ENCODE assay signal across 1 cellular context in the genomic region with DNA sequence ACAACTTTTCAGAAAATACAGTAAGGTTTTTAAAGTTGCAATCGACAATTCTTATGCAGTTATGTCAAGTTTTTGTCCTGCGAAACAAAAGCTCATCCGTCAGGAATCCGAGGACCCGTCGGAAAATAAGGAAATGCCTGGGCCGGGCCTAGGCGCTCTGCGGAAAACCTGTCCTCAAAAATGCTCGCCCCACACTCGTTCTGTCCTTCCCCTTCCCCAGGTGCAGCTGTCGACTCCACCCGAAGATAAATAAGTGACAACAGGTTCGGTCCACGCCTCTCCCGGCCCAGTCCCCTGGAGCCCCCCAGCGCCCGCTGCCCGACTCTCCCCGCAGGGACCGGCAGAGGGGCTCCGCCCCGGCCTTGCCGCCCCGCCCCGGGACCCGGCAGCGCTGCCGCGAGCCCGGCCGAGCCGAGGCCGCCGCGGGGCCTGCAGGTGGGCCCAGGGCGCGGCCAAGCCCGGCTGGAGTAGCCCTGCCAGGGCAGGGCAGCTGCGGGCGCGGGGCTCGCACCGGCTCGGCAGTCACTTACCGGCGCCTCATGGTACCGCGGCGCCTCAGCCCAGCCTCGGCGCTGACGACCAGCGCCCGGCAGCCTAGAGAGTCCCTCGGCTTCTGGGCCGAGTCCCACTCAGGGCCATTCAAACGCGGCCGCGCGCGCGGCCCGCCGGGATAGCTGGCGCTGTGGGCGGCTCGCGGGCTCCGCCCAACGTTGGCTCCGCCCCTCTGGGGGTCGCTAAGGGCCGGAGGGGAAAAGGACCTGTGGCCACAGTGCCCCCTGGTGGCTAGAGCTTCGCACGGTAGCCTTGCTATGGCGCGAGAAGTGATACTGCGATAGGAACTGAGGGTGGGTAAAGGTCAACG.
TF ChIP-seq lines count a peak whose summit lies in the region.

KATNBL1 (minus strand) TSS at position 676 of the 862 bp plus-strand sequence. CDS start 46,420 bp downstream, outside the sequence.

TF ChIP-seq in HEK293, 187 proteins besides CTCF, POLR2A, EP300 and RAD21 (continued from another document and continues in another):
- no peak for TF ChIP-seq TRIM28 (IDR thresholded peaks at IDR 0.05; ENCODE audit: borderline replicate concordance, low read length)
- TF ChIP-seq ZNF146 (tag by site-specific recombination; IDR thresholded peaks at IDR 0.05): no peak
- TF ChIP-seq ZNF211 (tag by site-specific recombination; IDR thresholded peaks at IDR 0.05; ENCODE audit: low read depth): no peak
- no peak for TF ChIP-seq ZEB2 (tag by site-specific recombination; IDR thresholded peaks at IDR 0.05)
- TF ChIP-seq, protein P1, sequence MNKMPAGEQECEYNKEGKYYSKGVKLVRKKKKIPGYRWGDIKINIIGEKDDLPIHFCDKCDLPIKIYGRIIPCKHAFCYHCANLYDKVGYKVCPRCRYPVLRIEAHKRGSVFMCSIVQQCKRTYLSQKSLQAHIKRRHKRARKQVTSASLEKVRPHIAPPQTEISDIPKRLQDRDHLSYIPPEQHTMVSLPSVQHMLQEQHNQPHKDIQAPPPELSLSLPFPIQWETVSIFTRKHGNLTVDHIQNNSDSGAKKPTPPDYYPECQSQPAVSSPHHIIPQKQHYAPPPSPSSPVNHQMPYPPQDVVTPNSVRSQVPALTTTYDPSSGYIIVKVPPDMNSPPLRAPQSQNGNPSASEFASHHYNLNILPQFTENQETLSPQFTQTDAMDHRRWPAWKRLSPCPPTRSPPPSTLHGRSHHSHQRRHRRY (tag by site-specific recombination; IDR thresholded peaks at IDR 0.05): no peak
- no peak for TF ChIP-seq ZNF184 (tag by site-specific recombination; IDR thresholded peaks at IDR 0.05)
- no peak for TF ChIP-seq ZFP37 (tag by site-specific recombination; IDR thresholded peaks at IDR 0.05)
- no peak for TF ChIP-seq ZNF24 (tag by site-specific recombination; IDR thresholded peaks at IDR 0.05)
- no peak for TF ChIP-seq ZNF423 (tag by site-specific recombination; IDR thresholded peaks at IDR 0.05)
- no peak for TF ChIP-seq ZNF19 (tag by site-specific recombination; IDR thresholded peaks at IDR 0.05; ENCODE audit: low read depth)
- TF ChIP-seq WT1 (tag by site-specific recombination; IDR thresholded peaks at IDR 0.05): no peak
- TF ChIP-seq ZNF768 (tag by site-specific recombination; IDR thresholded peaks at IDR 0.05): no peak
- no peak for TF ChIP-seq ZNF639 (tag by site-specific recombination; IDR thresholded peaks at IDR 0.05)
- 0 out of 2 replicates have a peak, but pooled peaks have one; percentile 20 for TF ChIP-seq IKZF3 (tag by site-specific recombination; IDR thresholded peaks at IDR 0.05)
- no peak for TF ChIP-seq ZNF2 (tag by site-specific recombination; IDR thresholded peaks at IDR 0.05)
- TF ChIP-seq, protein P2, sequence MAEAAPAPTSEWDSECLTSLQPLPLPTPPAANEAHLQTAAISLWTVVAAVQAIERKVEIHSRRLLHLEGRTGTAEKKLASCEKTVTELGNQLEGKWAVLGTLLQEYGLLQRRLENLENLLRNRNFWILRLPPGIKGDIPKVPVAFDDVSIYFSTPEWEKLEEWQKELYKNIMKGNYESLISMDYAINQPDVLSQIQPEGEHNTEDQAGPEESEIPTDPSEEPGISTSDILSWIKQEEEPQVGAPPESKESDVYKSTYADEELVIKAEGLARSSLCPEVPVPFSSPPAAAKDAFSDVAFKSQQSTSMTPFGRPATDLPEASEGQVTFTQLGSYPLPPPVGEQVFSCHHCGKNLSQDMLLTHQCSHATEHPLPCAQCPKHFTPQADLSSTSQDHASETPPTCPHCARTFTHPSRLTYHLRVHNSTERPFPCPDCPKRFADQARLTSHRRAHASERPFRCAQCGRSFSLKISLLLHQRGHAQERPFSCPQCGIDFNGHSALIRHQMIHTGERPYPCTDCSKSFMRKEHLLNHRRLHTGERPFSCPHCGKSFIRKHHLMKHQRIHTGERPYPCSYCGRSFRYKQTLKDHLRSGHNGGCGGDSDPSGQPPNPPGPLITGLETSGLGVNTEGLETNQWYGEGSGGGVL (tag by site-specific recombination; IDR thresholded peaks at IDR 0.05): no peak
- TF ChIP-seq ZNF248 (tag by site-specific recombination; IDR thresholded peaks at IDR 0.05): no peak
- TF ChIP-seq ZNF132 (tag by site-specific recombination; IDR thresholded peaks at IDR 0.05; ENCODE audit: borderline replicate concordance): no peak
- TF ChIP-seq KLF9 (tag by site-specific recombination; IDR thresholded peaks at IDR 0.05; ENCODE audit: low read depth): peak; percentile 69; the same call in 1 of the 2 replicates
- TF ChIP-seq ZNF596 (tag by site-specific recombination; IDR thresholded peaks at IDR 0.05): no peak
- no peak for TF ChIP-seq ZNF48 (tag by site-specific recombination; IDR thresholded peaks at IDR 0.05)
- TF ChIP-seq ZNF311 (tag by site-specific recombination; IDR thresholded peaks at IDR 0.05; ENCODE audit: borderline replicate concordance): no peak
- TF ChIP-seq, protein P3, sequence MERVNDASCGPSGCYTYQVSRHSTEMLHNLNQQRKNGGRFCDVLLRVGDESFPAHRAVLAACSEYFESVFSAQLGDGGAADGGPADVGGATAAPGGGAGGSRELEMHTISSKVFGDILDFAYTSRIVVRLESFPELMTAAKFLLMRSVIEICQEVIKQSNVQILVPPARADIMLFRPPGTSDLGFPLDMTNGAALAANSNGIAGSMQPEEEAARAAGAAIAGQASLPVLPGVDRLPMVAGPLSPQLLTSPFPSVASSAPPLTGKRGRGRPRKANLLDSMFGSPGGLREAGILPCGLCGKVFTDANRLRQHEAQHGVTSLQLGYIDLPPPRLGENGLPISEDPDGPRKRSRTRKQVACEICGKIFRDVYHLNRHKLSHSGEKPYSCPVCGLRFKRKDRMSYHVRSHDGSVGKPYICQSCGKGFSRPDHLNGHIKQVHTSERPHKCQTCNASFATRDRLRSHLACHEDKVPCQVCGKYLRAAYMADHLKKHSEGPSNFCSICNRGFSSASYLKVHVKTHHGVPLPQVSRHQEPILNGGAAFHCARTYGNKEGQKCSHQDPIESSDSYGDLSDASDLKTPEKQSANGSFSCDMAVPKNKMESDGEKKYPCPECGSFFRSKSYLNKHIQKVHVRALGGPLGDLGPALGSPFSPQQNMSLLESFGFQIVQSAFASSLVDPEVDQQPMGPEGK (tag by site-specific recombination; IDR thresholded peaks at IDR 0.05): no peak; the same call in 1 of the 2 replicates
- no peak for TF ChIP-seq HOXA7 (CRISPR knock-in tag; IDR thresholded peaks at IDR 0.05; ENCODE audit: borderline replicate concordance)
- TF ChIP-seq ZNF692 (tag by site-specific recombination; IDR thresholded peaks at IDR 0.05): peak; percentile 92
- no peak for TF ChIP-seq FEZF1 (tag by site-specific recombination; IDR thresholded peaks at IDR 0.05)
- TF ChIP-seq, protein P4, sequence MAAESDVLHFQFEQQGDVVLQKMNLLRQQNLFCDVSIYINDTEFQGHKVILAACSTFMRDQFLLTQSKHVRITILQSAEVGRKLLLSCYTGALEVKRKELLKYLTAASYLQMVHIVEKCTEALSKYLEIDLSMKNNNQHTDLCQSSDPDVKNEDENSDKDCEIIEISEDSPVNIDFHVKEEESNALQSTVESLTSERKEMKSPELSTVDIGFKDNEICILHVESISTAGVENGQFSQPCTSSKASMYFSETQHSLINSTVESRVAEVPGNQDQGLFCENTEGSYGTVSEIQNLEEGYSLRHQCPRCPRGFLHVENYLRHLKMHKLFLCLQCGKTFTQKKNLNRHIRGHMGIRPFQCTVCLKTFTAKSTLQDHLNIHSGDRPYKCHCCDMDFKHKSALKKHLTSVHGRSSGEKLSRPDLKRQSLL (tag by site-specific recombination; IDR thresholded peaks at IDR 0.05): no peak
- TF ChIP-seq, protein P5, sequence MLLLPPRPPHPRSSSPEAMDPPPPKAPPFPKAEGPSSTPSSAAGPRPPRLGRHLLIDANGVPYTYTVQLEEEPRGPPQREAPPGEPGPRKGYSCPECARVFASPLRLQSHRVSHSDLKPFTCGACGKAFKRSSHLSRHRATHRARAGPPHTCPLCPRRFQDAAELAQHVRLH (tag by site-specific recombination; IDR thresholded peaks at IDR 0.05): no peak
- TF ChIP-seq KLF7 (tag by site-specific recombination; IDR thresholded peaks at IDR 0.05; ENCODE audit: borderline replicate concordance): peak; percentile 46; the same call in 1 of the 2 replicates
- peak; percentile 56 for TF ChIP-seq ZNF654 (tag by site-specific recombination; IDR thresholded peaks at IDR 0.05; ENCODE audit: low read depth)
- no peak for TF ChIP-seq SETDB1 (IDR thresholded peaks at IDR 0.05; ENCODE audit: insufficient read length, low read length)
- TF ChIP-seq ZFHX2 (tag by site-specific recombination; conservative IDR thresholded peaks at IDR 0.05): peak; percentile 64
- no peak for TF ChIP-seq ZNF664 (tag by site-specific recombination; IDR thresholded peaks at IDR 0.05)
- no peak for TF ChIP-seq ZNF792 (tag by site-specific recombination; IDR thresholded peaks at IDR 0.05)
- TF ChIP-seq ZNF416 (tag by site-specific recombination; IDR thresholded peaks at IDR 0.05): no peak
- TF ChIP-seq ZNF354C (tag by site-specific recombination; IDR thresholded peaks at IDR 0.05; ENCODE audit: borderline replicate concordance, low read depth): no peak
- no peak for TF ChIP-seq ZNF169 (tag by site-specific recombination; IDR thresholded peaks at IDR 0.05)
- no peak for TF ChIP-seq ZNF501 (tag by site-specific recombination; IDR thresholded peaks at IDR 0.05)
- TF ChIP-seq, protein P6, sequence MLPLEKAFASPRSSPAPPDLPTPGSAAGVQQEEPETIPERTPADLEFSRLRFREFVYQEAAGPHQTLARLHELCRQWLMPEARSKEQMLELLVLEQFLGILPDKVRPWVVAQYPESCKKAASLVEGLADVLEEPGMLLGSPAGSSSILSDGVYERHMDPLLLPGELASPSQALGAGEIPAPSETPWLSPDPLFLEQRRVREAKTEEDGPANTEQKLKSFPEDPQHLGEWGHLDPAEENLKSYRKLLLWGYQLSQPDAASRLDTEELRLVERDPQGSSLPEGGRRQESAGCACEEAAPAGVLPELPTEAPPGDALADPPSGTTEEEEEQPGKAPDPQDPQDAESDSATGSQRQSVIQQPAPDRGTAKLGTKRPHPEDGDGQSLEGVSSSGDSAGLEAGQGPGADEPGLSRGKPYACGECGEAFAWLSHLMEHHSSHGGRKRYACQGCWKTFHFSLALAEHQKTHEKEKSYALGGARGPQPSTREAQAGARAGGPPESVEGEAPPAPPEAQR (tag by site-specific recombination; IDR thresholded peaks at IDR 0.05): no peak
- no peak for TF ChIP-seq REPIN1 (tag by site-specific recombination; IDR thresholded peaks at IDR 0.05; ENCODE audit: low read depth)
- no peak for TF ChIP-seq ZNF121 (tag by site-specific recombination; IDR thresholded peaks at IDR 0.05)
- TF ChIP-seq ZNF530 (tag by site-specific recombination; IDR thresholded peaks at IDR 0.05; ENCODE audit: low read depth): no peak
- TF ChIP-seq ZNF76 (tag by site-specific recombination; IDR thresholded peaks at IDR 0.05; ENCODE audit: borderline replicate concordance, low read depth): peak; percentile 86
- no peak for TF ChIP-seq ZNF623 (tag by site-specific recombination; IDR thresholded peaks at IDR 0.05)
- no peak for TF ChIP-seq ZNF26 (tag by site-specific recombination; IDR thresholded peaks at IDR 0.05)
- no peak for TF ChIP-seq ZNF138 (tag by site-specific recombination; IDR thresholded peaks at IDR 0.05; ENCODE audit: borderline replicate concordance)
- no peak for TF ChIP-seq ZSCAN16 (tag by site-specific recombination; IDR thresholded peaks at IDR 0.05)
- TF ChIP-seq KLF8 (tag by site-specific recombination; IDR thresholded peaks at IDR 0.05): peak; percentile 87
- TF ChIP-seq ZIC2 (tag by site-specific recombination; IDR thresholded peaks at IDR 0.05): no peak
- TF ChIP-seq, protein P7, sequence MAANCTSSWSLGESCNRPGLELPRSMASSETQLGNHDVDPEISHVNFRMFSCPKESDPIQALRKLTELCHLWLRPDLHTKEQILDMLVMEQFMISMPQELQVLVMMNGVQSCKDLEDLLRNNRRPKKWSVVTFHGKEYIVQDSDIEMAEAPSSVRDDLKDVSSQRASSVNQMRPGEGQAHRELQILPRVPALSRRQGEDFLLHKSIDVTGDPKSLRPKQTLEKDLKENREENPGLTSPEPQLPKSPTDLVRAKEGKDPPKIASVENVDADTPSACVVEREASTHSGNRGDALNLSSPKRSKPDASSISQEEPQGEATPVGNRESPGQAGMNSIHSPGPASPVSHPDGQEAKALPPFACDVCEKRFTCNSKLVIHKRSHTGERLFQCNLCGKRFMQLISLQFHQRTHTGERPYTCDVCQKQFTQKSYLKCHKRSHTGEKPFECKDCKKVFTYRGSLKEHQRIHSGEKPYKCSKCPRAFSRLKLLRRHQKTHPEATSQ (tag by site-specific recombination; IDR thresholded peaks at IDR 0.05): no peak
- no peak for TF ChIP-seq ZNF514 (tag by site-specific recombination; IDR thresholded peaks at IDR 0.05)
